ENCODE assay signal across 8 cellular contexts in genomic region chr9:97740848-97741821, GRCh38. TPM values are rescaled to one million over a fixed set of nuclear protein-coding genes. Genes with fewer than 3 reads are reported as not detected.
DNase-seq lines count a peak whose midpoint lies in the region; ATAC-seq and TF ChIP-seq lines count a peak whose summit lies in the region.

No MANE protein-coding gene starts in this region.

- no peaks in the 10 kb centered on the region for H3K36me3 Mint-ChIP-seq in activated T-cell treated with anti-CD3 and anti-CD28 coated beads, Interleukin-2, amount 50 U/mL, for 4 hours (ENCODE audit: insufficient read depth)
- H3K36me3 Mint-ChIP-seq in neural crest cell (ENCODE audit: low read depth) = peaks cover 3% of the 10 kb centered on the region

- peaks cover 6% of the 10 kb centered on the region for H3K9me3 Mint-ChIP-seq in activated T-cell treated with anti-CD3 and anti-CD28 coated beads, Interleukin-2, amount 50 U/mL, for 4 hours
- peaks cover 3% of the 10 kb centered on the region for H3K9me3 Mint-ChIP-seq in neural crest cell

- H3K4me3 Mint-ChIP-seq in activated T-cell treated with anti-CD3 and anti-CD28 coated beads, Interleukin-2, amount 50 U/mL, for 4 hours = peak overlapping the region; percentile 52
- peak overlapping the region; percentile 68 for H3K4me3 Mint-ChIP-seq in neural crest cell

- TF ChIP-seq CTCF in foreskin fibroblast (IDR thresholded peaks at IDR 0.05; ENCODE audit: low read depth, low read length) = no peak
- peak; percentile 53 for TF ChIP-seq CTCF in neural crest cell (conservative IDR thresholded peaks at IDR 0.05)
- TF ChIP-seq CTCF in upper lobe of right lung (IDR thresholded peaks at IDR 0.05) = no peak

- H3K36me3 ChIP-seq in upper lobe of right lung = no peaks in the 10 kb centered on the region

- no peaks in the 10 kb centered on the region for H3K4me1 ChIP-seq in upper lobe of right lung

- peak; percentile 77 to 83 for ATAC-seq in activated T-cell treated with anti-CD3 and anti-CD28 coated beads, Interleukin-2, amount 50 U/mL, for 4 hours
- ATAC-seq in upper lobe of right lung (peak; percentile 82), GM18505 (IDR thresholded peaks at IDR 0.05; ENCODE audit: unreplicated experiment) (no peak)

- H3K9me3 ChIP-seq in upper lobe of right lung = no peaks in the 10 kb centered on the region

- H3K27me3 ChIP-seq in upper lobe of right lung = peaks cover 42% of the 10 kb centered on the region

- H3K4me1 Mint-ChIP-seq in activated T-cell treated with anti-CD3 and anti-CD28 coated beads, Interleukin-2, amount 50 U/mL, for 4 hours (ENCODE audit: low read depth) = peaks cover 5% of the 10 kb centered on the region
- H3K4me1 Mint-ChIP-seq in neural crest cell = peaks cover 5% of the 10 kb centered on the region

- H3K4me3 ChIP-seq in foreskin fibroblast (ENCODE audit: low read depth in 1 of 2, low read length in 2 of 2) (peak overlapping the region; percentile 25 to 37), upper lobe of right lung (peak overlapping the region; percentile 35)

- TF ChIP-seq POLR2A in GM18505 (IDR thresholded peaks at IDR 0.05; ENCODE audit: borderline replicate concordance, extremely low read depth, insufficient read depth, insufficient read length) = no peak

- no peak overlapping the region for H3K27ac ChIP-seq in upper lobe of right lung

- DNase-seq in EL (peak; percentile 82), NCI-H1092 treated with DMSO at 0.1 percent for 48 hours (lab: John Stamatoyannopoulos, UW) (peak; percentile 25), foreskin fibroblast (peak; percentile 30 to 68), neural crest cell (ENCODE audit: low read depth, low spot score) (peak; percentile 60), upper lobe of right lung (peak; percentile 74), NCI-H2107 treated with DMSO at 0.1 percent for 48 hours (lab: John Stamatoyannopoulos, UW; ENCODE audit: unreplicated experiment) (no peak)
- peak; percentile 14 for DNase-seq in activated T-cell treated with anti-CD3 and anti-CD28 coated beads, Interleukin-2, amount 50 U/mL, for 4 hours

- intact Hi-C loops in upper lobe of right lung (cut with DNase I) = no loop called here

- peaks cover 72% of the 10 kb centered on the region for H3K27me3 Mint-ChIP-seq in activated T-cell treated with anti-CD3 and anti-CD28 coated beads, Interleukin-2, amount 50 U/mL, for 4 hours (ENCODE audit: low read depth)
- H3K27me3 Mint-ChIP-seq in neural crest cell (ENCODE audit: low read depth) = peaks cover 71% of the 10 kb centered on the region

- peak overlapping the region; percentile 68 for H3K27ac Mint-ChIP-seq in neural crest cell (ENCODE audit: unreplicated experiment)

RNA-seq across cellular contexts. Expression of gene XPA, which starts 44.0 kb away (rescaled TPM):
- total RNA-seq in activated T-cell treated with anti-CD3 and anti-CD28 coated beads, Interleukin-2, amount 50 U/mL, for 4 hours = 10 to 100 TPM; 11.3 to 12.6 (median 11.4) TPM
- 14.1 and 15.6 TPM in 2 replicates for total RNA-seq in neural crest cell
- 11.2 TPM for total RNA-seq in upper lobe of right lung
